In the genomic region with DNA sequence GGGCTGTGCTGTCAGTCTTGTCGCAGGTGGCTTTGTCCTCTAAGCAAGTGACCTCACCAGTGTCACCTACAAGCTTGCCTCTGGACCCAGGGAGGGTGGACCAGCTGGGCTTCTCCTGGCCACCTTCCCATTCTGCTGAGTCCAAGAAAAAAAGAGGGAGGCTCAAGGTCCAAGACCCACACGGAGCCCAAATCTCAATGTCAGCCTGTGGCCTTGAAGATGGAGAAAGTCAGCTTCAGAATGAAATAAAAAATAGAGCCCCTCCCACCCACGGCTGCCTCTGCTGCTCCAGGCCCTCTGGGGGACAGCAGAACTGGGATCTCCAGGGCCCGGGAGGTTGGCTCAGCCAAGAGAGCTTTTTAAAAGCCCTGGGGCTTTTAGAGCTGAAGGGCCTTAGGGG, we compare ENCODE assay signal across 17 cellular contexts.
A peak's percentile ranks its signal among the peaks of the same experiment; 100 is the strongest.
DNase-seq lines count a peak whose midpoint lies in the region; ATAC-seq and TF ChIP-seq lines count a peak whose summit lies in the region.
"Had no signal": no experiment of that assay in that cellular context is flagged by ENCODE, and none has a peak within 500 bp of the region (broad histone marks: within the 10 kb centered on the region; RNA-seq: fewer than 3 reads in every experiment).

No MANE protein-coding gene starts in this region.

- H3K9ac ChIP-seq in muscle layer of colon (ENCODE audit: low read length): no peak overlapping the region
- peak overlapping the region; percentile 98 to 100 (median 99) for H3K9ac ChIP-seq in skeletal muscle tissue (ENCODE audit: low read depth in 1 of 3, low read length in 3 of 3)

- H3K4me1 ChIP-seq in heart left ventricle (peaks cover 22 to 96% (median 89%) of the 10 kb centered on the region in 12 donors), muscle layer of colon (ENCODE audit: insufficient read depth, low read length) (peaks cover 98% of the 10 kb centered on the region), skeletal muscle tissue (ENCODE audit: control insufficient read depth in 3 of 3, insufficient read depth in 3 of 3, low read length in 3 of 3) (peaks cover 74 to 90% (median 83%) of the 10 kb centered on the region in 3 donors), aorta (ENCODE audit: control insufficient read depth in 1 of 2, insufficient read depth in 2 of 2, low read length in 2 of 2) (no peaks in the 10 kb centered on the region)
- H3K4me1 ChIP-seq in effector memory CD4-positive, alpha-beta T cell (ENCODE audit: control insufficient read depth, insufficient read depth, low read length, poor library complexity, severe bottlenecking): no peaks in the 10 kb centered on the region
- H3K4me1 ChIP-seq: Caco-2, colonic mucosa, pancreas had no signal

- DNase-seq in heart left ventricle: peak in 2 of 5 donors; percentile 26 to 30
- no peak for DNase-seq in Right ventricle myocardium superior
- DNase-seq in aorta: peak in 1 of 2 donors; percentile 66
- DNase-seq in effector memory CD4-positive, alpha-beta T cell: no peak
- DNase-seq in NCI-H69 (lab: John Stamatoyannopoulos, UW): no peak
- DNase-seq: 8988T, Caco-2, colonic mucosa, foreskin fibroblast, GOT3, NCI-H2029 treated with DMSO at 0.1 percent for 48 hours, NCI-H510A, RPMI8226 had no signal

- ATAC-seq in heart left ventricle: no peak
- no peak for ATAC-seq in Right ventricle myocardium superior (ENCODE audit: poor library complexity)
- no peak for ATAC-seq in aorta (ENCODE audit: low FRiP score)
- no peak for ATAC-seq in GM19395 (IDR thresholded peaks at IDR 0.05; ENCODE audit: unreplicated experiment)

- no peak for TF ChIP-seq POLR2A in heart left ventricle (IDR thresholded peaks at IDR 0.05)

- intact Hi-C loops in heart left ventricle (cut with DNase I) (loop anchor here in 4 of 10 donors (2.0 to 10.0 kb wide), 3 partner anchors 18 to 52 kb away; no protein-coding TSS in a partner anchor), Right ventricle myocardium superior (cut with DNase I) (no loop called here), aorta (cut with DNase I) (no loop called here)

- H3K4me3 ChIP-seq in heart left ventricle: peak overlapping the region in 11 of 12 donors; percentile 19 to 72 (median 55)
- no peak overlapping the region for H3K4me3 ChIP-seq in muscle layer of colon (ENCODE audit: low read depth in 1 of 2, low read length in 2 of 2)
- peak overlapping the region; percentile 92 to 96 (median 94) for H3K4me3 ChIP-seq in skeletal muscle tissue (ENCODE audit: low read length in 3 of 3)
- H3K4me3 ChIP-seq in aorta (ENCODE audit: low read length in 2 of 2): no peak overlapping the region
- no peak overlapping the region for H3K4me3 ChIP-seq in effector memory CD4-positive, alpha-beta T cell (ENCODE audit: insufficient read depth, low read depth, low read length, poor library complexity, severe bottlenecking)
- H3K4me3 ChIP-seq: colonic mucosa, pancreas had no signal

- H3K9me3 ChIP-seq in heart left ventricle (no peaks in the 10 kb centered on the region), muscle layer of colon (ENCODE audit: low read length) (no peaks in the 10 kb centered on the region), skeletal muscle tissue (ENCODE audit: control insufficient read depth in 3 of 3, low read length in 3 of 3) (no peaks in the 10 kb centered on the region), aorta (ENCODE audit: control insufficient read depth, low read length) (no peaks in the 10 kb centered on the region)
- no peaks in the 10 kb centered on the region for H3K9me3 ChIP-seq in effector memory CD4-positive, alpha-beta T cell (ENCODE audit: control insufficient read depth, low read length)
- H3K9me3 ChIP-seq: Caco-2, colonic mucosa, pancreas had no signal

- H3K36me3 ChIP-seq in heart left ventricle (peaks cover 0 to 83% (median 45%) of the 10 kb centered on the region in 9 donors), muscle layer of colon (ENCODE audit: insufficient read depth, low read length) (peaks cover 85% of the 10 kb centered on the region), skeletal muscle tissue (ENCODE audit: control insufficient read depth in 3 of 3, insufficient read depth in 3 of 3, low read length in 3 of 3) (peaks cover 26 to 38% (median 27%) of the 10 kb centered on the region in 3 donors), aorta (ENCODE audit: control insufficient read depth in 1 of 2, insufficient read depth in 2 of 2, low read length in 1 of 2) (peaks cover 2 to 7% of the 10 kb centered on the region in 2 donors)
- H3K36me3 ChIP-seq in effector memory CD4-positive, alpha-beta T cell (ENCODE audit: control insufficient read depth, insufficient read depth, low read length): no peaks in the 10 kb centered on the region
- H3K36me3 ChIP-seq: colonic mucosa had no signal

- H3K27ac ChIP-seq in heart left ventricle: peak overlapping the region; percentile 74 to 99 (median 90)
- H3K27ac ChIP-seq in muscle layer of colon (ENCODE audit: low read depth, low read length): peak overlapping the region; percentile 91
- H3K27ac ChIP-seq in skeletal muscle tissue (ENCODE audit: low read depth, low read length): peak overlapping the region; percentile 99
- peak overlapping the region; percentile 21 to 70 for H3K27ac ChIP-seq in aorta (ENCODE audit: low read depth in 1 of 2, low read length in 2 of 2)
- H3K27ac ChIP-seq in effector memory CD4-positive, alpha-beta T cell (ENCODE audit: insufficient read depth, low read length, poor library complexity, severe bottlenecking): no peak overlapping the region
- H3K27ac ChIP-seq: colonic mucosa, pancreas had no signal

- H3K27me3 ChIP-seq in heart left ventricle (no peaks in the 10 kb centered on the region), muscle layer of colon (ENCODE audit: control insufficient read depth in 1 of 2, insufficient read depth in 2 of 2, low read length in 2 of 2) (no peaks in the 10 kb centered on the region), skeletal muscle tissue (ENCODE audit: control insufficient read depth in 3 of 3, insufficient read depth in 3 of 3, low read length in 3 of 3) (no peaks in the 10 kb centered on the region), aorta (ENCODE audit: control insufficient read depth in 1 of 2, insufficient read depth in 2 of 2, low read length in 1 of 2) (no peaks in the 10 kb centered on the region)
- H3K27me3 ChIP-seq in effector memory CD4-positive, alpha-beta T cell (replicated peaks; ENCODE audit: control insufficient read depth, insufficient read depth, low read length, poor library complexity, severe bottlenecking): no peaks in the 10 kb centered on the region
- H3K27me3 ChIP-seq: colonic mucosa, pancreas had no signal

- TF ChIP-seq CTCF in heart left ventricle (IDR thresholded peaks at IDR 0.05): no peak

- 19 to 29% (median 27%) methylated on average over 4 of the region's 4 CpGs for WGBS in heart left ventricle, 4 donors
- WGBS in aorta, 2 donors: 8 to 9% methylated on average over 4 of the region's 4 CpGs

Comparison
In these comparisons a context has a peak if more than half of its experiments do, and no peak if none do; other contexts are left out.
1. H3K4me3 ChIP-seq: peak in heart left ventricle (11 of 12) and skeletal muscle tissue (3 of 3); none in muscle layer of colon (0 of 2), aorta (0 of 2) and effector memory CD4-positive, alpha-beta T cell (single experiment).